In genomic region chr1:224201853-224202252, GRCh38 we compare ENCODE assay signal across 18 cellular contexts.
"Had no signal": no experiment of that assay in that cellular context is flagged by ENCODE, and none has a peak within 500 bp of the region (broad histone marks: within the 10 kb centered on the region; RNA-seq: fewer than 3 reads in every experiment).

No MANE protein-coding gene starts in this region.

- H3K36me3 Mint-ChIP-seq: naive thymus-derived CD8-positive, alpha-beta T cell had no signal

- FAIRE-seq: pancreas had no signal

- H3K27me3 Mint-ChIP-seq: naive thymus-derived CD8-positive, alpha-beta T cell; stimulated activated naive B cell treated with anti-CD40 and anti-IgM and Interleukin-4, amounts not matched to agents 10 μg/mL and 1 μg/mL and 100 μg/mL, for 72 hours; stimulated activated naive CD8-positive, alpha-beta T cell treated with anti-CD3 and anti-CD28 coated beads, Interleukin-15, amount 100 ng/mL, for 72 hours had no signal

- H3K27ac ChIP-seq: coronary artery, dorsolateral prefrontal cortex, heart left ventricle, pancreas, thoracic aorta, transverse colon had no signal

- H3K36me3 ChIP-seq: pancreas, thoracic aorta, transverse colon had no signal

- H3K9me3 Mint-ChIP-seq: naive thymus-derived CD8-positive, alpha-beta T cell; neural crest cell; stimulated activated naive B cell treated with anti-CD40 and anti-IgM and Interleukin-4, amounts not matched to agents 10 μg/mL and 1 μg/mL and 100 μg/mL, for 72 hours; stimulated activated naive CD8-positive, alpha-beta T cell treated with anti-CD3 and anti-CD28 coated beads, Interleukin-15, amount 100 ng/mL, for 72 hours had no signal

- H3K27ac Mint-ChIP-seq: stimulated activated naive B cell treated with anti-CD40 and anti-IgM and Interleukin-4, amounts not matched to agents 10 μg/mL and 1 μg/mL and 100 μg/mL, for 72 hours; stimulated activated naive CD8-positive, alpha-beta T cell treated with anti-CD3 and anti-CD28 coated beads, Interleukin-15, amount 100 ng/mL, for 72 hours had no signal

- H3K4me3 ChIP-seq: coronary artery, dorsolateral prefrontal cortex, heart left ventricle, mucosa of descending colon, pancreas, thoracic aorta, transverse colon had no signal

- ATAC-seq: heart left ventricle; mucosa of descending colon; naive thymus-derived CD8-positive, alpha-beta T cell; pancreas; sciatic nerve; stimulated activated naive B cell treated with anti-CD40 and anti-IgM and Interleukin-4, amounts not matched to agents 10 μg/mL and 1 μg/mL and 100 μg/mL, for 72 hours; stimulated activated naive CD8-positive, alpha-beta T cell treated with anti-CD3 and anti-CD28 coated beads, Interleukin-15, amount 100 ng/mL, for 72 hours had no signal

- H3K27me3 ChIP-seq: dorsolateral prefrontal cortex, heart left ventricle, pancreas, transverse colon had no signal

- DNase-seq: dorsolateral prefrontal cortex; effector CD8-positive, alpha-beta T cell; foreskin melanocyte; hippocampal formation; mammary epithelial cell; mucosa of descending colon; naive thymus-derived CD8-positive, alpha-beta T cell; pancreas; stimulated activated CD4-positive, alpha-beta T cell treated with anti-CD3 and anti-CD28 coated beads, Interleukin-2, amount 100 ng/mL, for 24 hours; stimulated activated CD4-positive, alpha-beta T cell treated with anti-CD3 and anti-CD28 coated beads, Interleukin-4, amount 100 ng/mL, for 4 hours; stimulated activated naive B cell treated with anti-CD40 and anti-IgM and Interleukin-4, amounts not matched to agents 10 μg/mL and 1 μg/mL and 100 μg/mL, for 72 hours; stimulated activated naive CD8-positive, alpha-beta T cell treated with anti-CD3 and anti-CD28 coated beads, Interleukin-15, amount 100 ng/mL, for 72 hours; transverse colon had no signal

- H3K9me3 ChIP-seq: heart left ventricle, mucosa of descending colon, pancreas, thoracic aorta, transverse colon had no signal

- H3K4me3 Mint-ChIP-seq: naive thymus-derived CD8-positive, alpha-beta T cell; neural crest cell; stimulated activated naive B cell treated with anti-CD40 and anti-IgM and Interleukin-4, amounts not matched to agents 10 μg/mL and 1 μg/mL and 100 μg/mL, for 72 hours; stimulated activated naive CD8-positive, alpha-beta T cell treated with anti-CD3 and anti-CD28 coated beads, Interleukin-15, amount 100 ng/mL, for 72 hours had no signal
